ENCODE assay signal across 8 cellular contexts in genomic region chr18:57630002-57630758, GRCh38. TPM values are rescaled to one million over a fixed set of nuclear protein-coding genes. Genes with fewer than 3 reads are reported as not detected.
A peak's percentile ranks its signal among the peaks of the same experiment; 100 is the strongest.
DNase-seq lines count a peak whose midpoint lies in the region; ATAC-seq and TF ChIP-seq lines count a peak whose summit lies in the region.

No MANE protein-coding gene starts in this region.

- ATAC-seq in HG02678 (IDR thresholded peaks at IDR 0.05; ENCODE audit: unreplicated experiment), result peak; percentile 93
- ATAC-seq in activated naive CD8-positive, alpha-beta T cell treated with anti-CD3 and anti-CD28 coated beads, Interleukin-2, amount 10 ng/mL, durations not matched to agents 7 days and 5 days (ENCODE audit: low read depth), result peak; percentile 96
- ATAC-seq in Right ventricle myocardium inferior, result peak; percentile 99

- H3K4me1 Mint-ChIP-seq in activated naive CD8-positive, alpha-beta T cell treated with anti-CD3 and anti-CD28 coated beads, Interleukin-2, amount 10 ng/mL, durations not matched to agents 7 days and 5 days, result peaks cover 16% of the 10 kb centered on the region

- POLR2A ChIA-PET in activated naive CD8-positive, alpha-beta T cell treated with anti-CD3 and anti-CD28 coated beads, Interleukin-2, amount 10 ng/mL, durations not matched to agents 7 days and 5 days (lab: Charles Lee), result interaction anchor here (0.9 to 2.0 kb wide), 4 partner anchors 8 to 202 kb away, joined by 3 to 11 read pairs (median 4); partner anchors contain the start of gene NARS1

- H3K4me1 ChIP-seq in ovary (ENCODE audit: insufficient read depth) (peaks cover 5% of the 10 kb centered on the region), thyroid gland (peaks cover 9 to 13% of the 10 kb centered on the region in 2 donors)

- peak overlapping the region in 1 of 2 donors; percentile 45 for H3K27ac ChIP-seq in ovary
- H3K27ac ChIP-seq in thyroid gland, result peak overlapping the region; percentile 55 to 81 (median 71)

- DNase-seq in GM12865 (ENCODE audit: low read depth) (peak; percentile 97), NCI-H1105 (lab: John Stamatoyannopoulos, UW) (peak; percentile 95), SKM-1 (lab: John Stamatoyannopoulos, UW; ENCODE audit: unreplicated experiment) (peak; percentile 82), Right ventricle myocardium inferior (ENCODE audit: missing footprints) (peak; percentile 99), ovary (peak; percentile 95 to 97 (median 96)), thyroid gland (peak; percentile 98 to 99)
- DNase-seq in activated naive CD8-positive, alpha-beta T cell treated with anti-CD3 and anti-CD28 coated beads, Interleukin-2, amount 10 ng/mL, durations not matched to agents 7 days and 5 days, result peak; percentile 93

- peak overlapping the region; percentile 97 for H3K4me3 Mint-ChIP-seq in activated naive CD8-positive, alpha-beta T cell treated with anti-CD3 and anti-CD28 coated beads, Interleukin-2, amount 10 ng/mL, durations not matched to agents 7 days and 5 days

- H3K4me3 ChIP-seq in GM12865 (ENCODE audit: low read depth, low read length), result peak overlapping the region; percentile 98
- H3K4me3 ChIP-seq in ovary, result peak overlapping the region; percentile 55
- peak overlapping the region; percentile 37 to 40 (median 37) for H3K4me3 ChIP-seq in thyroid gland (replicated peaks in 1 of 3)

- H3K27ac Mint-ChIP-seq in activated naive CD8-positive, alpha-beta T cell treated with anti-CD3 and anti-CD28 coated beads, Interleukin-2, amount 10 ng/mL, durations not matched to agents 7 days and 5 days, result peak overlapping the region; percentile 97

- intact Hi-C loops in Right ventricle myocardium inferior (cut with DNase I) (loop anchor here (1.0 to 5.0 kb wide), 2 partner anchors 177 to 252 kb away; no protein-coding TSS in a partner anchor), ovary (cut with DNase I) (no loop called here), thyroid gland (cut with DNase I) (no loop called here)

- TF ChIP-seq CTCF in GM12865 (IDR thresholded peaks at IDR 0.05; ENCODE audit: insufficient read depth, low read depth, low read length, missing control alignments), result peak; percentile 66
- peak; percentile 58 to 82 (median 79) for TF ChIP-seq CTCF in ovary (IDR thresholded peaks at IDR 0.05)
- TF ChIP-seq CTCF in thyroid gland (IDR thresholded peaks at IDR 0.05), result peak in 5 of 6 experiments; percentile 64 to 89 (median 77)

- H3K36me3 Mint-ChIP-seq in activated naive CD8-positive, alpha-beta T cell treated with anti-CD3 and anti-CD28 coated beads, Interleukin-2, amount 10 ng/mL, durations not matched to agents 7 days and 5 days, result peaks cover 4% of the 10 kb centered on the region

- H3K27me3 ChIP-seq in ovary (no peaks in the 10 kb centered on the region), thyroid gland (no peaks in the 10 kb centered on the region)

- no peaks in the 10 kb centered on the region for H3K27me3 Mint-ChIP-seq in activated naive CD8-positive, alpha-beta T cell treated with anti-CD3 and anti-CD28 coated beads, Interleukin-2, amount 10 ng/mL, durations not matched to agents 7 days and 5 days

- TF ChIP-seq POLR2A in ovary (IDR thresholded peaks at IDR 0.05) (peak; percentile 3), thyroid gland (IDR thresholded peaks at IDR 0.05) (peak in 1 of 2 donors; percentile 34)

- no peaks in the 10 kb centered on the region for H3K9me3 Mint-ChIP-seq in activated naive CD8-positive, alpha-beta T cell treated with anti-CD3 and anti-CD28 coated beads, Interleukin-2, amount 10 ng/mL, durations not matched to agents 7 days and 5 days

- H3K9me3 ChIP-seq in ovary (no peaks in the 10 kb centered on the region), thyroid gland (no peaks in the 10 kb centered on the region)

- 1 to 3% (median 1%) methylated on average over 50 to 52 of the region's 52 CpGs for WGBS in ovary, 3 donors
- WGBS in thyroid gland, 2 donors, result 6 to 13% methylated on average over 21 to 50 of the region's 52 CpGs

- H3K36me3 ChIP-seq in ovary (no peaks in the 10 kb centered on the region), thyroid gland (no peaks in the 10 kb centered on the region)

- TF ChIP-seq EP300 in ovary (IDR thresholded peaks at IDR 0.05), result no peak

RNA-seq across cellular contexts. Expression of gene NARS1, which starts 8.5 kb away (rescaled TPM):
- total RNA-seq in activated naive CD8-positive, alpha-beta T cell treated with anti-CD3 and anti-CD28 coated beads, Interleukin-2, amount 10 ng/mL, durations not matched to agents 7 days and 5 days, result 10 to 100 TPM; 86.3 to 96.1 TPM
- total RNA-seq in Right ventricle myocardium inferior (103 TPM), ovary (100 to 1,000 TPM in 1 of 7 donors, 10 to 100 TPM in 6; 54.1 to 143 (median 67.1) TPM), thyroid gland (100 to 1,000 TPM; 149 to 193 (median 174) TPM)
- 100 to 1,000 TPM in 1 of 2 donors, 10 to 100 TPM in 1; 45.8 to 113 TPM for polyA plus RNA-seq in ovary

RNA-seq across cellular contexts. Expression of gene FECH, which starts 43.7 kb away (rescaled TPM):
- 10 to 100 TPM; 23.2 to 23.6 TPM for total RNA-seq in activated naive CD8-positive, alpha-beta T cell treated with anti-CD3 and anti-CD28 coated beads, Interleukin-2, amount 10 ng/mL, durations not matched to agents 7 days and 5 days
- total RNA-seq in Right ventricle myocardium inferior (35.2 TPM), ovary (10 to 100 TPM; 18.2 to 24.2 (median 19.4) TPM), thyroid gland (100 to 1,000 TPM in 3 of 4 donors, 10 to 100 TPM in 1; 65.7 to 168 (median 135) TPM)
- 10 to 100 TPM; 10.0 to 35.8 TPM for polyA plus RNA-seq in ovary

Comparison
In these comparisons a context has a peak if more than half of its experiments do, and no peak if none do; other contexts are left out.
1. H3K4me3 ChIP-seq: peak in every context shown above with its lines; median percentile 98 in GM12865; 55 in ovary; 37 in thyroid gland.